8 cellular contexts compared by ENCODE assay signal in genomic region chr1:113903496-113904291, GRCh38. TPM values are rescaled to one million over a fixed set of nuclear protein-coding genes. Genes with fewer than 3 reads are reported as not detected.
DNase-seq lines count a peak whose midpoint lies in the region; ATAC-seq and TF ChIP-seq lines count a peak whose summit lies in the region.

No MANE protein-coding gene starts in this region.

- peak overlapping the region; percentile 89 for H3K4me3 Mint-ChIP-seq in activated CD4-positive, alpha-beta T cell treated with anti-CD3 and anti-CD28 coated beads, Interleukin-2, amount 10 ng/mL, durations not matched to agents 7 days and 5 days

- H3K27ac ChIP-seq in right atrium auricular region = peak overlapping the region; percentile 91 to 94
- peak overlapping the region; percentile 21 for H3K27ac ChIP-seq in foreskin keratinocyte

- no peak for TF ChIP-seq CTCF in right atrium auricular region (IDR thresholded peaks at IDR 0.05)
- no peak for TF ChIP-seq CTCF in foreskin keratinocyte (conservative IDR thresholded peaks at IDR 0.05)

- H3K9me3 Mint-ChIP-seq in activated CD4-positive, alpha-beta T cell treated with anti-CD3 and anti-CD28 coated beads, Interleukin-2, amount 10 ng/mL, durations not matched to agents 7 days and 5 days = no peaks in the 10 kb centered on the region

- peaks cover 58% of the 10 kb centered on the region for H3K36me3 Mint-ChIP-seq in activated CD4-positive, alpha-beta T cell treated with anti-CD3 and anti-CD28 coated beads, Interleukin-2, amount 10 ng/mL, durations not matched to agents 7 days and 5 days (ENCODE audit: low read depth)

- H3K4me3 ChIP-seq in right atrium auricular region = peak overlapping the region; percentile 72 to 74
- peak overlapping the region; percentile 80 for H3K4me3 ChIP-seq in skeletal muscle satellite cell (ENCODE audit: low read length)

- POLR2A ChIA-PET in activated CD4-positive, alpha-beta T cell treated with anti-CD3 and anti-CD28 coated beads, Interleukin-2, amount 10 ng/mL, durations not matched to agents 7 days and 5 days (lab: Charles Lee) = interaction anchor here (0.6 to 2.2 kb wide), 6 partner anchors 25 to 92 kb away, joined by 3 to 10 read pairs (median 4); partner anchors contain the start of gene HIPK1

- peak overlapping the region; percentile 82 for H3K4me2 ChIP-seq in skeletal muscle satellite cell (ENCODE audit: low read length)

- no peak for ATAC-seq in Right ventricle myocardium inferior
- no peak for ATAC-seq in foreskin keratinocyte
- no peak for ATAC-seq in activated CD4-positive, CD25-positive, alpha-beta regulatory T cell treated with anti-CD3 and anti-CD28 coated beads, Interleukin-2, amount 50 U/mL, for 24 hours
- ATAC-seq in GM21381 (IDR thresholded peaks at IDR 0.05; ENCODE audit: unreplicated experiment) = no peak

- DNase-seq in right atrium auricular region (ENCODE audit: low spot score) (no peak), Right ventricle myocardium inferior (ENCODE audit: missing footprints) (no peak), foreskin keratinocyte (no peak), hippocampal formation (lab: John Stamatoyannopoulos, UW) (no peak)
- peak; percentile 12 for DNase-seq in activated CD4-positive, alpha-beta T cell treated with anti-CD3 and anti-CD28 coated beads, Interleukin-2, amount 10 ng/mL, durations not matched to agents 7 days and 5 days

- H3K36me3 ChIP-seq in right atrium auricular region = peaks cover 23% of the 10 kb centered on the region
- peaks cover 16% of the 10 kb centered on the region for H3K36me3 ChIP-seq in skeletal muscle satellite cell (ENCODE audit: insufficient read depth, low read length)

- CTCF ChIA-PET in activated CD4-positive, alpha-beta T cell treated with anti-CD3 and anti-CD28 coated beads, Interleukin-2, amount 10 ng/mL, durations not matched to agents 7 days and 5 days (lab: Charles Lee) = interaction anchor here (0.8 to 5.9 kb wide), 14 partner anchors 7 to 92 kb away, joined by 3 to 38 read pairs (median 4); partner anchors contain the start of genes HIPK1 and RSBN1

- H3K4me1 ChIP-seq in right atrium auricular region (peaks cover 0 to 21% of the 10 kb centered on the region in 2 donors), foreskin keratinocyte (peaks cover 11% of the 10 kb centered on the region), skeletal muscle satellite cell (ENCODE audit: control insufficient read depth, insufficient read depth, low read length) (peaks cover 13% of the 10 kb centered on the region)

- peak overlapping the region; percentile 96 for H3K27ac Mint-ChIP-seq in activated CD4-positive, alpha-beta T cell treated with anti-CD3 and anti-CD28 coated beads, Interleukin-2, amount 10 ng/mL, durations not matched to agents 7 days and 5 days

- H3K9ac ChIP-seq in skeletal muscle satellite cell (ENCODE audit: low read depth, low read length) = peak overlapping the region; percentile 94

- H3K27me3 Mint-ChIP-seq in activated CD4-positive, alpha-beta T cell treated with anti-CD3 and anti-CD28 coated beads, Interleukin-2, amount 10 ng/mL, durations not matched to agents 7 days and 5 days = no peaks in the 10 kb centered on the region

- intact Hi-C loops in Right ventricle myocardium inferior (cut with DNase I) = loop anchor here (5.0 kb wide), 1 partner anchor 66 kb away; no protein-coding TSS in a partner anchor

- H3K27me3 ChIP-seq in right atrium auricular region (no peaks in the 10 kb centered on the region), foreskin keratinocyte (no peaks in the 10 kb centered on the region), skeletal muscle satellite cell (ENCODE audit: control insufficient read depth, insufficient read depth, low read length) (no peaks in the 10 kb centered on the region)

- H3K4me1 Mint-ChIP-seq in activated CD4-positive, alpha-beta T cell treated with anti-CD3 and anti-CD28 coated beads, Interleukin-2, amount 10 ng/mL, durations not matched to agents 7 days and 5 days = peaks cover 66% of the 10 kb centered on the region

- no peaks in the 10 kb centered on the region for H3K9me3 ChIP-seq in right atrium auricular region
- H3K9me3 ChIP-seq in skeletal muscle satellite cell (replicated peaks; ENCODE audit: low read length) = no peaks in the 10 kb centered on the region

RNA-seq across cellular contexts. Expression of gene AP4B1, which starts 0.9 kb away (rescaled TPM):
- total RNA-seq in right atrium auricular region (1 to 10 TPM; 8.3 to 9.6 TPM), Right ventricle myocardium inferior (12.2 TPM), foreskin keratinocyte (13.7 and 14.7 TPM in 2 replicates)
- total RNA-seq in activated CD4-positive, alpha-beta T cell treated with anti-CD3 and anti-CD28 coated beads, Interleukin-2, amount 10 ng/mL, durations not matched to agents 7 days and 5 days = 10 to 100 TPM; 39.4 to 41.9 TPM
- 8.7 and 10.1 TPM in 2 replicates for polyA plus RNA-seq in foreskin keratinocyte
- total RNA-seq in skeletal muscle satellite cell (2012; rRNA removed) = 17.7 and 19.7 TPM in 2 replicates

RNA-seq across cellular contexts. Expression of gene DCLRE1B, which starts 1.4 kb away (rescaled TPM):
- 1 to 10 TPM; 1.4 to 2.4 TPM for total RNA-seq in right atrium auricular region
- total RNA-seq in Right ventricle myocardium inferior = 2.4 TPM
- 10 to 100 TPM; 16.2 to 19.4 TPM for total RNA-seq in activated CD4-positive, alpha-beta T cell treated with anti-CD3 and anti-CD28 coated beads, Interleukin-2, amount 10 ng/mL, durations not matched to agents 7 days and 5 days
- total RNA-seq in foreskin keratinocyte = 15.8 and 17.3 TPM in 2 replicates
- polyA plus RNA-seq in foreskin keratinocyte = 7.0 and 9.5 TPM in 2 replicates
- total RNA-seq in skeletal muscle satellite cell (2012; rRNA removed) = 5.3 and 8.3 TPM in 2 replicates

RNA-seq across cellular contexts. Expression of gene BCL2L15, which starts 16.3 kb away (rescaled TPM):
- total RNA-seq in right atrium auricular region = under 1 TPM in 1 of 2 donors, not detected in 1; 0.08 TPM
- total RNA-seq in Right ventricle myocardium inferior = not detected
- 1 to 10 TPM in 1 of 2 experiments, under 1 TPM in 1; 0.98 to 1.1 TPM for total RNA-seq in activated CD4-positive, alpha-beta T cell treated with anti-CD3 and anti-CD28 coated beads, Interleukin-2, amount 10 ng/mL, durations not matched to agents 7 days and 5 days
- 0.03 and 0.07 TPM in 2 replicates for total RNA-seq in foreskin keratinocyte
- 0.10 and 0.12 TPM in 2 replicates for polyA plus RNA-seq in foreskin keratinocyte
- total RNA-seq in skeletal muscle satellite cell (2012; rRNA removed) = 0.22 and 0.25 TPM in 2 replicates

RNA-seq across cellular contexts. Expression of gene HIPK1, which starts 25.4 kb away (rescaled TPM):
- total RNA-seq in right atrium auricular region (10 to 100 TPM; 50.1 to 58.1 TPM), Right ventricle myocardium inferior (50.3 TPM), foreskin keratinocyte (25.7 and 27.0 TPM in 2 replicates)
- total RNA-seq in activated CD4-positive, alpha-beta T cell treated with anti-CD3 and anti-CD28 coated beads, Interleukin-2, amount 10 ng/mL, durations not matched to agents 7 days and 5 days = 100 to 1,000 TPM in 1 of 2 experiments, 10 to 100 TPM in 1; 88.5 to 106 TPM
- 4.7 and 6.1 TPM in 2 replicates for polyA plus RNA-seq in foreskin keratinocyte
- total RNA-seq in skeletal muscle satellite cell (2012; rRNA removed) = 10.4 and 16.6 TPM in 2 replicates

RNA-seq across cellular contexts. Expression of gene PTPN22, which starts 32.2 kb away (rescaled TPM):
- total RNA-seq in right atrium auricular region = 1 to 10 TPM in 1 of 2 donors, under 1 TPM in 1; 0.33 to 2.0 TPM
- total RNA-seq in Right ventricle myocardium inferior = 0.43 TPM
- total RNA-seq in activated CD4-positive, alpha-beta T cell treated with anti-CD3 and anti-CD28 coated beads, Interleukin-2, amount 10 ng/mL, durations not matched to agents 7 days and 5 days = 10 to 100 TPM; 62.8 to 74.6 TPM
- 0.17 and 0.28 TPM in 2 replicates for total RNA-seq in foreskin keratinocyte
- 0.03 and 0.17 TPM in 2 replicates for polyA plus RNA-seq in foreskin keratinocyte
- 1.1 and 3.5 TPM in 2 replicates for total RNA-seq in skeletal muscle satellite cell (2012; rRNA removed)
